In the genomic region with DNA sequence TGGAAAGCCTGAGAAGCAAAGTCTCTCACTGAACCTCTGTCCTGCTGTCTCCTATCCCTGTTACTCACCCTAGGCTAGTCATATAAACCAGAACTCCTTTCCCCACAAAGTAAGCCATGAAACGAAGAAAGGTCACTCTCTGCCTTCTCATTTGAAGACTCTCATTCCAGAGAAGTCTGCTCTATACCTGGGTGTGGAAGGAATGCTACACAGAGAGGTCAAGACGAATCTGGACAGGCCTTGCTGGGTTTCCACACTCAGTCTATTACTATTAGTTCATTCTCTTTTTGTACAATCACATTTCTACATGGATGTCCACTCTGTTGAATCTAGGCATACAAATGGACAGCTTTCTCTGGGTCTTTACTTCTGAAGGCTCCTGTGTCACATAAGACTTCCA, we compare ENCODE assay signal across 17 cellular contexts. TPM values are rescaled to one million over a fixed set of nuclear protein-coding genes. Genes with fewer than 3 reads are reported as not detected.
A peak's percentile ranks its signal among the peaks of the same experiment; 100 is the strongest.
DNase-seq lines count a peak whose midpoint lies in the region; ATAC-seq, FAIRE-seq and TF ChIP-seq lines count a peak whose summit lies in the region.
"Had no signal": no experiment of that assay in that cellular context is flagged by ENCODE, and none has a peak within 500 bp of the region (broad histone marks: within the 10 kb centered on the region; RNA-seq: fewer than 3 reads in every experiment).

No MANE protein-coding gene starts in this region.

- H4K8ac ChIP-seq in trophoblast cell (ENCODE audit: low read depth, low read length), result no peak overlapping the region

- H4K20me1 ChIP-seq in HepG2 (ENCODE audit: insufficient read depth, low read length) (peaks cover 17% of the 10 kb centered on the region), Loucy (ENCODE audit: insufficient read depth, low read length, poor library complexity, severe bottlenecking) (peaks cover 19% of the 10 kb centered on the region)

- no peak overlapping the region for H3K4me3 Mint-ChIP-seq in naive thymus-derived CD4-positive, alpha-beta T cell

- H3K27me3 ChIP-seq in HepG2 (ENCODE audit: control insufficient read depth in 1 of 2, insufficient read depth in 2 of 2, low read length in 2 of 2), result no peaks in the 10 kb centered on the region
- H3K27me3 ChIP-seq in right lobe of liver, result no peaks in the 10 kb centered on the region
- peaks cover 7% of the 10 kb centered on the region for H3K27me3 ChIP-seq in Loucy (ENCODE audit: insufficient read depth, low read length, poor library complexity, severe bottlenecking)
- H3K27me3 ChIP-seq in trophoblast cell (ENCODE audit: insufficient read depth, low read length), result peaks cover 3% of the 10 kb centered on the region
- no peaks in the 10 kb centered on the region for H3K27me3 ChIP-seq in naive thymus-derived CD4-positive, alpha-beta T cell (ENCODE audit: control insufficient read depth in 2 of 2, insufficient read depth in 2 of 2, low read length in 2 of 2)
- H3K27me3 ChIP-seq in uterus, result no peaks in the 10 kb centered on the region
- H3K27me3 ChIP-seq: MG63 had no signal

- H2BK120ac ChIP-seq in trophoblast cell (ENCODE audit: insufficient read depth, low read length, poor library complexity), result peak overlapping the region; percentile 83

- POLR2A ChIA-PET in HepG2 (lab: Yijun Ruan, JAX), result no interaction called here
- POLR2A ChIA-PET in naive thymus-derived CD4-positive, alpha-beta T cell (lab: Charles Lee), result no interaction called here

- TF ChIP-seq CTCF in HepG2 (CRISPR knock-in tag; IDR thresholded peaks at IDR 0.05), result no peak
- TF ChIP-seq CTCF in right lobe of liver (IDR thresholded peaks at IDR 0.05), result no peak
- TF ChIP-seq CTCF in Loucy (conservative IDR thresholded peaks at IDR 0.05; ENCODE audit: low read length), result no peak
- no peak for TF ChIP-seq CTCF in epithelial cell of esophagus (IDR thresholded peaks at IDR 0.05; ENCODE audit: insufficient read depth, low read depth, low read length, missing control alignments)
- no peak for TF ChIP-seq CTCF in uterus (IDR thresholded peaks at IDR 0.05)

- H2AFZ ChIP-seq in HepG2 (ENCODE audit: low read length), result peak overlapping the region; percentile 33
- H2AFZ ChIP-seq in Loucy (ENCODE audit: low read length), result 0 out of 2 replicates have a peak overlapping the region, but pooled peaks have one; percentile 23
- no peak overlapping the region for H2AFZ ChIP-seq in trophoblast cell (ENCODE audit: insufficient read depth, low read length, poor library complexity)

- BruUV-seq in HepG2 (replicated peaks; lab: Mats Ljungman, UMichigan), result no TSS peak

- no peak overlapping the region for H3K23ac ChIP-seq in trophoblast cell (ENCODE audit: low read length)

- no peak overlapping the region for H3K14ac ChIP-seq in trophoblast cell (ENCODE audit: low read length)

- H3K9me2 ChIP-seq in Loucy (replicated peaks; ENCODE audit: low read depth, low read length), result no peaks in the 10 kb centered on the region

- peaks cover 15 to 50% (median 30%) of the 10 kb centered on the region in 7 donors for H3K4me1 Mint-ChIP-seq in naive thymus-derived CD4-positive, alpha-beta T cell

- TF ChIP-seq POLR2A in HepG2 (IDR thresholded peaks at IDR 0.05; ENCODE audit: insufficient read depth in 1 of 2, low read depth in 2 of 2, low read length in 2 of 2) (no peak), right lobe of liver (IDR thresholded peaks at IDR 0.05) (no peak), uterus (IDR thresholded peaks at IDR 0.05) (no peak)

- CTCF ChIA-PET in HepG2 (lab: Yijun Ruan, JAX; ENCODE audit: low intra/inter-chr PET ratio, low total read pairs), result no interaction called here
- CTCF ChIA-PET in naive thymus-derived CD4-positive, alpha-beta T cell (lab: Charles Lee), result no interaction called here

- peak overlapping the region; percentile 54 for H2BK12ac ChIP-seq in trophoblast cell (ENCODE audit: low read length)

- TF ChIP-seq RAD21 in HepG2 (CRISPR knock-in tag; IDR thresholded peaks at IDR 0.05), result no peak

- no peak overlapping the region for H3K4ac ChIP-seq in trophoblast cell (ENCODE audit: low read depth, low read length)

- no peak overlapping the region for H4K12ac ChIP-seq in trophoblast cell (ENCODE audit: low read depth, low read length)

- intact Hi-C loops in HepG2 (cut with micrococcal nuclease; ENCODE audit: unreplicated experiment), result loop anchor here (5.0 kb wide), 1 partner anchor 35 kb away; no protein-coding TSS in a partner anchor
- intact Hi-C loops in right lobe of liver (cut with DNase I), result no loop called here
- intact Hi-C loops in naive thymus-derived CD4-positive, alpha-beta T cell (cut with micrococcal nuclease), result loop anchor here (10.0 kb wide), 2 partner anchors 312 to 1998 kb away; partner anchors contain the start of genes PLEKHA5 (in 1 of the 2) and PYROXD1 (in 1 of the 2)
- intact Hi-C loops in uterus (cut with DNase I; ENCODE audit: low total_unique reads), result no loop called here

- H3K36me3 Mint-ChIP-seq in naive thymus-derived CD4-positive, alpha-beta T cell, result peaks cover 0 to 16% (median 3%) of the 10 kb centered on the region in 5 donors

- no peak for TF ChIP-seq EP300 in HepG2 (IDR thresholded peaks at IDR 0.05; ENCODE audit: low read depth in 2 of 2, low read length in 2 of 2)
- TF ChIP-seq EP300 in HepG2 (CRISPR knock-in tag; IDR thresholded peaks at IDR 0.05; ENCODE audit: borderline replicate concordance), result no peak

- ATAC-seq in HepG2, result no peak
- ATAC-seq in right lobe of liver, result no peak
- no peak for ATAC-seq in naive thymus-derived CD4-positive, alpha-beta T cell
- ATAC-seq in GM21447 (IDR thresholded peaks at IDR 0.05; ENCODE audit: unreplicated experiment), result no peak
- ATAC-seq: HCT116, PC-3 had no signal

- H4K91ac ChIP-seq in trophoblast cell (ENCODE audit: low read depth, low read length), result no peak overlapping the region

- H3K4me2 ChIP-seq in HepG2 (ENCODE audit: low read depth, low read length) (no peak overlapping the region), Loucy (ENCODE audit: low read depth, low read length, poor library complexity, severe bottlenecking) (no peak overlapping the region), trophoblast cell (ENCODE audit: low read length) (no peak overlapping the region)

- H3K36me3 ChIP-seq in HepG2 (replicated peaks in 1 of 2; ENCODE audit: control insufficient read depth in 1 of 2, insufficient read depth in 2 of 2, low read length in 2 of 2) (no peaks in the 10 kb centered on the region), right lobe of liver (no peaks in the 10 kb centered on the region), Loucy (ENCODE audit: insufficient read depth, low read length) (no peaks in the 10 kb centered on the region), trophoblast cell (ENCODE audit: control insufficient read depth in 1 of 2, insufficient read depth in 2 of 2, low read length in 2 of 2) (no peaks in the 10 kb centered on the region), uterus (no peaks in the 10 kb centered on the region)
- peaks cover 0 to 11% (median 0%) of the 10 kb centered on the region in 3 experiments for H3K36me3 ChIP-seq in naive thymus-derived CD4-positive, alpha-beta T cell (ENCODE audit: control insufficient read depth in 2 of 3, insufficient read depth in 3 of 3, low read length in 3 of 3)

- H3K79me2 ChIP-seq in HepG2 (ENCODE audit: insufficient read depth, low read length) (peaks cover 19% of the 10 kb centered on the region), Loucy (ENCODE audit: insufficient read depth, low read length) (peaks cover 23% of the 10 kb centered on the region), trophoblast cell (ENCODE audit: control insufficient read depth, insufficient read depth, low read length, poor library complexity) (peaks cover 13% of the 10 kb centered on the region)

- no peaks in the 10 kb centered on the region for H3K9me3 Mint-ChIP-seq in naive thymus-derived CD4-positive, alpha-beta T cell

- no peak overlapping the region for H3K4me3 ChIP-seq in HepG2 (replicated peaks in 1 of 3; ENCODE audit: insufficient read depth in 1 of 3, low read depth in 2 of 3, low read length in 3 of 3)
- no peak overlapping the region for H3K4me3 ChIP-seq in right lobe of liver
- no peak overlapping the region for H3K4me3 ChIP-seq in Loucy (ENCODE audit: low read length, poor library complexity, severe bottlenecking)
- H3K4me3 ChIP-seq in epithelial cell of esophagus (ENCODE audit: low read length), result no peak overlapping the region
- no peak overlapping the region for H3K4me3 ChIP-seq in trophoblast cell (ENCODE audit: low read depth, low read length)
- H3K4me3 ChIP-seq in naive thymus-derived CD4-positive, alpha-beta T cell (ENCODE audit: low read length), result no peak overlapping the region
- no peak overlapping the region for H3K4me3 ChIP-seq in uterus
- H3K4me3 ChIP-seq: MG63 had no signal

- no peak overlapping the region for H3K18ac ChIP-seq in trophoblast cell (ENCODE audit: low read length)

- DNase-seq in HepG2 (ENCODE audit: low spot score), result no peak
- no peak for DNase-seq in right lobe of liver
- DNase-seq in epithelial cell of esophagus (ENCODE audit: low read depth), result peak; percentile 49
- DNase-seq in trophoblast cell, result peak in 1 of 2 donors; percentile 57
- DNase-seq in naive thymus-derived CD4-positive, alpha-beta T cell, result no peak
- no peak for DNase-seq in uterus
- DNase-seq: DMS153, KBM-7, MG63, NCI-H1105, NCI-H1694 treated with DMSO at 0.1 percent for 48 hours, NCI-H446, PC-3 had no signal

- H3K27ac ChIP-seq in HepG2 (ENCODE audit: extremely low read length, insufficient read depth, low read length), result no peak overlapping the region
- no peak overlapping the region for H3K27ac ChIP-seq in right lobe of liver
- no peak overlapping the region for H3K27ac ChIP-seq in trophoblast cell (ENCODE audit: low read depth, low read length)
- H3K27ac ChIP-seq in naive thymus-derived CD4-positive, alpha-beta T cell (ENCODE audit: low read depth, low read length), result no peak overlapping the region
- H3K27ac ChIP-seq in uterus, result no peak overlapping the region

- no peak overlapping the region for H3K9ac ChIP-seq in HepG2 (ENCODE audit: insufficient read depth, low read depth, low read length)
- no peak overlapping the region for H3K9ac ChIP-seq in Loucy (ENCODE audit: low read depth, low read length, poor library complexity, severe bottlenecking)
- H3K9ac ChIP-seq in trophoblast cell (ENCODE audit: low read length), result no peak overlapping the region

- H3K79me1 ChIP-seq in trophoblast cell (ENCODE audit: low read length), result peaks cover 28% of the 10 kb centered on the region

- 7% methylated on average over 1 of the region's 2 CpGs for WGBS in HepG2 (ENCODE audit: low lambda C conversion rate)
- 90% methylated on average over 1 of the region's 2 CpGs for WGBS in right lobe of liver (ENCODE audit: insufficient coverage, low coverage, low lambda C conversion rate, missing lambda C conversion rate)
- WGBS in trophoblast cell (ENCODE audit: extremely low coverage, insufficient coverage, insufficient read length), result no CpG with 5 or more reads among the region's 2 CpGs

- H3F3A ChIP-seq in Loucy (ENCODE audit: low read depth), result peaks cover 11% of the 10 kb centered on the region; the same call in 1 of the 2 replicates

- FAIRE-seq in HepG2 (lab: Jason Lieb, UNC), result no peak
- FAIRE-seq: HTR-8/SVneo had no signal

- H3K9me3 ChIP-seq in HepG2 (ENCODE audit: low read length), result no peaks in the 10 kb centered on the region
- H3K9me3 ChIP-seq in right lobe of liver, result no peaks in the 10 kb centered on the region
- no peaks in the 10 kb centered on the region for H3K9me3 ChIP-seq in Loucy (ENCODE audit: insufficient read depth, low read depth, low read length)
- peaks cover 3% of the 10 kb centered on the region for H3K9me3 ChIP-seq in trophoblast cell (ENCODE audit: insufficient read depth, low read depth, low read length)
- H3K9me3 ChIP-seq in naive thymus-derived CD4-positive, alpha-beta T cell (ENCODE audit: control insufficient read depth in 2 of 3, low read length in 3 of 3), result no peaks in the 10 kb centered on the region
- H3K9me3 ChIP-seq in uterus, result no peaks in the 10 kb centered on the region
- H3K9me3 ChIP-seq: MG63 had no signal

- H3K27me3 Mint-ChIP-seq in naive thymus-derived CD4-positive, alpha-beta T cell, result no peaks in the 10 kb centered on the region

- no peak overlapping the region for H2AK5ac ChIP-seq in trophoblast cell (ENCODE audit: low read length)

- H3K4me1 ChIP-seq in HepG2 (ENCODE audit: insufficient read depth, low read length) (peaks cover 26% of the 10 kb centered on the region), right lobe of liver (peaks cover 0 to 10% (median 0%) of the 10 kb centered on the region in 4 donors), Loucy (ENCODE audit: insufficient read depth, low read length, poor library complexity, severe bottlenecking) (peaks cover 53% of the 10 kb centered on the region), trophoblast cell (ENCODE audit: control insufficient read depth in 1 of 2, insufficient read depth in 2 of 2, low read length in 2 of 2) (peaks cover 9 to 12% of the 10 kb centered on the region in 2 experiments), uterus (no peaks in the 10 kb centered on the region)
- peaks cover 14 to 19% of the 10 kb centered on the region in 2 donors for H3K4me1 ChIP-seq in naive thymus-derived CD4-positive, alpha-beta T cell (ENCODE audit: control insufficient read depth in 2 of 2, insufficient read depth in 2 of 2, low read length in 2 of 2)

- in situ Hi-C loops in HepG2 (cut with HindIII; ENCODE audit: extremely low pct_ligation_motif_present, low pct_unique_long_range_greater_than_20kb), result no loop called here

- peak overlapping the region in 3 of 9 donors; percentile 15 to 55 (median 26) for H3K27ac Mint-ChIP-seq in naive thymus-derived CD4-positive, alpha-beta T cell

- no peak overlapping the region for H2BK5ac ChIP-seq in trophoblast cell (ENCODE audit: low read depth, low read length, poor library complexity)

RNA-seq across cellular contexts. Expression of gene AEBP2, which starts 2.4 kb away (rescaled TPM):
- total RNA-seq in HepG2 (2016; rRNA removed; fragmentation: Illumina TruSeq; extraction: Trizol) (17.9 and 33.0 TPM in 2 replicates), right lobe of liver (10 to 100 TPM in 5 of 6 experiments, 1 to 10 TPM in 1; 9.7 to 18.2 (median 13.4) TPM), uterus (10 to 100 TPM; 16.7 to 95.8 (median 69.1) TPM)
- total RNA-seq in HepG2 (2016; cell fraction: cytosol; rRNA removed; fragmentation: Illumina TruSeq; extraction: Trizol; ENCODE audit: low read depth), result 20.7 and 22.4 TPM in 2 replicates
- total RNA-seq in HepG2 (2016; cell fraction: insoluble cytoplasmic fraction; rRNA removed; fragmentation: Illumina TruSeq; extraction: Trizol), result 19.9 and 27.9 TPM in 2 replicates
- total RNA-seq in HepG2 (2016; cell fraction: membrane; rRNA removed; fragmentation: Illumina TruSeq; extraction: Trizol), result 11.3 and 13.9 TPM in 2 replicates
- 17.7 and 18.1 TPM in 2 replicates for total RNA-seq in HepG2 (2016; cell fraction: nucleus; rRNA removed; fragmentation: Illumina TruSeq; extraction: Trizol)
- 8.7 and 9.2 TPM in 2 replicates for polyA plus RNA-seq in HepG2 (2011; rRNA removed)
- polyA plus RNA-seq in HepG2 (2011; cell fraction: cytosol; rRNA removed), result 3.7 and 7.3 TPM in 2 replicates
- 6.9 and 8.6 TPM in 2 replicates for polyA plus RNA-seq in HepG2 (2011; cell fraction: nucleus; rRNA removed)
- 14.1 and 20.8 TPM in 2 replicates for polyA plus RNA-seq in HepG2 (2012)
- 0.69 and 0.71 TPM in 2 replicates for polyA plus RNA-seq in HepG2 (2016; cell fraction: cytosol; fragmentation: Illumina TruSeq; extraction: Trizol; ENCODE audit: low read depth)
- polyA plus RNA-seq in HepG2 (2016; cell fraction: insoluble cytoplasmic fraction; fragmentation: Illumina TruSeq; extraction: Trizol; ENCODE audit: low read depth), result 30.1 and 33.2 TPM in 2 replicates
- 4.2 and 4.5 TPM in 2 replicates for polyA plus RNA-seq in HepG2 (2016; cell fraction: membrane; fragmentation: Illumina TruSeq; extraction: Trizol; ENCODE audit: low read depth)
- polyA plus RNA-seq in HepG2 (2016; cell fraction: nucleus; fragmentation: Illumina TruSeq; extraction: Trizol; ENCODE audit: insufficient read depth, low read depth), result 19.9 and 20.7 TPM in 2 replicates
- polyA minus RNA-seq in HepG2 (2011; rRNA and poly(A)+ RNA removed; ENCODE audit: low replicate concordance), result 6.7 and 21.1 TPM in 2 replicates
- polyA minus RNA-seq in HepG2 (2011; cell fraction: cytosol; rRNA and poly(A)+ RNA removed), result 14.4 and 17.4 TPM in 2 replicates
- polyA minus RNA-seq in HepG2 (2011; cell fraction: nucleus; rRNA and poly(A)+ RNA removed), result 20.8 and 21.9 TPM in 2 replicates
- polyA plus RNA-seq in trophoblast cell (2013), result 66.3 and 67.4 TPM in 2 replicates
- total RNA-seq in naive thymus-derived CD4-positive, alpha-beta T cell, result 10 to 100 TPM; 49.2 to 58.7 (median 57.5) TPM
- 10 to 100 TPM; 11.3 to 19.5 TPM for polyA plus RNA-seq in naive thymus-derived CD4-positive, alpha-beta T cell

Comparison
In these comparisons a context has a peak if more than half of its experiments do, and no peak if none do; other contexts are left out.
1. intact Hi-C loops: an anchor here in HepG2 (5.0 kb wide) and naive thymus-derived CD4-positive, alpha-beta T cell (10.0 kb wide); none called in right lobe of liver and uterus.